33 cellular contexts compared by ENCODE assay signal in the genomic region with DNA sequence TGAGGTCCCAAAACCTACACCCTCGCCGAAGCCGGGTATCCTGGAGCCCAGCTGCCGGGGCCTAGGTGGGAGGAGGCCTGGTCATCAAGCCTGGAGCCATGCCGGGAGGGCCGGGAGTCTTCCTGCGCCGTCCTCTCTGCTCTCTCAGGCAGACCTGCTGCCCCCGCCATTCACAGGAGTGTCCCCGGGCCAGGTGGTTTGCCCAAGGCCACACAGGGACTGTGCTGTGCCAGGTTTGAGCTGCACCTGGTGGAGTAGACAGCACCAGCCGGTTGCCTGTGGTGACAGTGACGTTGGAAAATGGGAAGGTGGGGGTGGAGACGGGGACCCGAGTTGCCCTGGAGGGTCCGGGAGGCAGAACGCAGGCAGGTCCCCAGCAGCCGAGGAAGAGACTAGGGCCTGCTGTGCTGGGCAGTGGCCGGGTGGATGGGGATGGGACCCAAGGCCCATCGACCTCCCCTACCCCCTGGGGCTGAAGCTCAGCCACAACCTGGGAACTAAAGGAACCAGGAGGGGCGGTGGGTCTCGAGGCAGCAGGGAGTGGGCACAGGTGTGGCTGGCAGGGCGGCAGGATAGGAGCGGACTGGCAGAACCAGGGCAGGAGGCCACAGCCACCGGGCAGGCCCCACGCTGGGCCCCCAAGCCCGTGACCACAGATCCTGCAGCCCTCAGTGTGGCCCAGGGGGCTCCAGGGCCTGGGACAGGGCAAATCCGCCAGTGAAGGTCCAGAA. TPM values are rescaled to one million over a fixed set of nuclear protein-coding genes. Genes with fewer than 3 reads are reported as not detected.
DNase-seq lines count a peak whose midpoint lies in the region; ATAC-seq and TF ChIP-seq lines count a peak whose summit lies in the region.
"Had no signal": no experiment of that assay in that cellular context is flagged by ENCODE, and none has a peak within 500 bp of the region (broad histone marks: within the 10 kb centered on the region; RNA-seq: fewer than 3 reads in every experiment).

No MANE protein-coding gene starts in this region.

- intact Hi-C loops in left ventricle myocardium superior (cut with micrococcal nuclease) (no loop called here), psoas muscle (cut with DNase I) (no loop called here)

- no peaks in the 10 kb centered on the region for H3K27me3 ChIP-seq in psoas muscle (ENCODE audit: insufficient read depth in 3 of 3, low read length in 2 of 3)
- no peaks in the 10 kb centered on the region for H3K27me3 ChIP-seq in BE2C

- peaks cover 11% of the 10 kb centered on the region for H3K4me1 ChIP-seq in psoas muscle
- H3K4me1 ChIP-seq in BE2C, result no peaks in the 10 kb centered on the region

- peak overlapping the region; percentile 23 for H3K27ac ChIP-seq in psoas muscle
- H3K27ac ChIP-seq: 22Rv1 had no signal

- TF ChIP-seq CTCF in psoas muscle (IDR thresholded peaks at IDR 0.05) (no peak), BE2C (IDR thresholded peaks at IDR 0.05; ENCODE audit: low read depth, low read length) (no peak)

- DNase-seq in DMS53 (lab: John Stamatoyannopoulos, UW) (peak; percentile 65), DMS53 treated with DMSO at 0.1 percent for 48 hours (lab: John Stamatoyannopoulos, UW; ENCODE audit: unreplicated experiment) (no peak), NCI-H69 (lab: John Stamatoyannopoulos, UW) (peak; percentile 55), left ventricle myocardium superior (peak; percentile 37), psoas muscle (peak; percentile 11 to 43), NCI-H128 (lab: John Stamatoyannopoulos, UW; ENCODE audit: unreplicated experiment) (no peak), nucleus accumbens (lab: John Stamatoyannopoulos, UW) (no peak), BE2C (no peak)
- DNase-seq: activated CD4-positive, CD25-positive, alpha-beta regulatory T cell; activated gamma-delta T cell treated with Interleukin-2 at 50 U/mL for 16 hours; activated naive CD8-positive, alpha-beta T cell treated with anti-CD3 and anti-CD28 coated beads, Interleukin-2, amount 10 ng/mL, durations not matched to agents 7 days and 5 days; activated T-cell treated with anti-CD3 and anti-CD28 coated beads, Interleukin-2, amount 50 U/mL, for 48 hours; central memory CD4-positive, alpha-beta T cell; cortex of kidney; effector memory CD8-positive, alpha-beta T cell; erythroblast; HFFc6; NCI-H1930; NCI-H2227 treated with DMSO at 0.1 percent for 48 hours; NCI-H774; RPMI8226; stimulated activated CD4-positive, alpha-beta T cell treated with anti-CD3 and anti-CD28 coated beads, Interleukin-2, amount 100 ng/mL, for 24 hours; stimulated activated naive CD8-positive, alpha-beta T cell treated with anti-CD3 and anti-CD28 coated beads, Interleukin-15, Interleukin-2, amounts not matched to agents 100 U/mL and 50 U/mL, for 24 hours had no signal

- H3K36me3 ChIP-seq in psoas muscle (ENCODE audit: insufficient read depth in 1 of 2, low read depth in 1 of 2), result peaks cover 0 to 7% of the 10 kb centered on the region in 2 donors
- H3K36me3 ChIP-seq in BE2C, result no peaks in the 10 kb centered on the region

- no peak for ATAC-seq in left ventricle myocardium superior
- peak in 3 of 4 donors; percentile 10 for ATAC-seq in psoas muscle
- ATAC-seq: effector memory CD8-positive, alpha-beta T cell; naive thymus-derived CD8-positive, alpha-beta T cell; stimulated activated naive CD8-positive, alpha-beta T cell treated with anti-CD3 and anti-CD28 coated beads, Interleukin-15, Interleukin-2, amounts not matched to agents 100 U/mL and 50 U/mL, for 24 hours had no signal

- WGBS in psoas muscle, 3 donors, result 89 to 92% (median 91%) methylated on average over 26 to 27 of the region's 27 CpGs

- H3K4me3 ChIP-seq in psoas muscle (no peak overlapping the region), BE2C (ENCODE audit: low read depth, low read length) (no peak overlapping the region)
- H3K4me3 ChIP-seq: lung had no signal

- H3K9me3 ChIP-seq in psoas muscle (no peaks in the 10 kb centered on the region), BE2C (no peaks in the 10 kb centered on the region)

RNA-seq across cellular contexts. Expression of a gene that starts 9.5 kb away (rescaled TPM):
- 35.5 TPM for total RNA-seq in left ventricle myocardium superior
- 10 to 100 TPM in 3 of 4 donors, 1 to 10 TPM in 1; 3.4 to 48.6 (median 34.5) TPM for total RNA-seq in psoas muscle
- polyA plus RNA-seq in psoas muscle, result 10 to 100 TPM; 11.7 to 26.3 (median 17.3) TPM
- polyA plus RNA-seq in BE2C (2012; ENCODE audit: insufficient read depth, insufficient read length, low read depth), result 0.83 TPM
- total RNA-seq: activated naive CD8-positive, alpha-beta T cell treated with anti-CD3 and anti-CD28 coated beads, Interleukin-2, amount 10 ng/mL, durations not matched to agents 7 days and 5 days; astrocyte; HFFc6; naive thymus-derived CD8-positive, alpha-beta T cell; omental fat pad; SK-MEL-5 had no signal
- polyA plus RNA-seq: CD14-positive monocyte had no signal

RNA-seq across cellular contexts. Expression of a gene that starts 30.8 kb away (rescaled TPM):
- total RNA-seq in left ventricle myocardium superior (0.67 TPM), psoas muscle (1 to 10 TPM in 1 of 4 donors, under 1 TPM in 2, not detected in 1; 0.32 to 1.2 (median 0.46) TPM)
- under 1 TPM; 0.09 to 0.63 (median 0.26) TPM for polyA plus RNA-seq in psoas muscle
- polyA plus RNA-seq in BE2C (2012; ENCODE audit: insufficient read depth, insufficient read length, low read depth), result not detected
- total RNA-seq: activated naive CD8-positive, alpha-beta T cell treated with anti-CD3 and anti-CD28 coated beads, Interleukin-2, amount 10 ng/mL, durations not matched to agents 7 days and 5 days; HT-29; naive thymus-derived CD8-positive, alpha-beta T cell; OCI-LY7; omental fat pad; SK-MEL-5; ureter had no signal
- polyA plus RNA-seq: CD14-positive monocyte; naive thymus-derived CD8-positive, alpha-beta T cell had no signal

RNA-seq across cellular contexts. Expression of a gene that starts 59.6 kb away (rescaled TPM):
- total RNA-seq in left ventricle myocardium superior (307 TPM), psoas muscle (100 to 1,000 TPM in 2 of 4 donors, 10 to 100 TPM in 2; 73.7 to 123 (median 91.4) TPM)
- 100 to 1,000 TPM; 103 to 122 (median 111) TPM for polyA plus RNA-seq in psoas muscle
- 74.0 TPM for polyA plus RNA-seq in BE2C (2012; ENCODE audit: insufficient read depth, insufficient read length, low read depth)

Comparison
In these comparisons a context has a peak if more than half of its experiments do, and no peak if none do; other contexts are left out.
1. DNase-seq: peak in DMS53 (single experiment), NCI-H69 (single experiment), left ventricle myocardium superior (single experiment) and psoas muscle (2 of 2); none in DMS53 treated with DMSO at 0.1 percent for 48 hours (single experiment), NCI-H128 (single experiment), nucleus accumbens (0 of 56) and BE2C (single experiment).